ENCODE assay signal across 19 cellular contexts in genomic region chr6:166543603-166544293, GRCh38. TPM values are rescaled to one million over a fixed set of nuclear protein-coding genes. Genes with fewer than 3 reads are reported as not detected.
A peak's percentile ranks its signal among the peaks of the same experiment; 100 is the strongest.
DNase-seq lines count a peak whose midpoint lies in the region; ATAC-seq, FAIRE-seq and TF ChIP-seq lines count a peak whose summit lies in the region.
"Had no signal": no experiment of that assay in that cellular context is flagged by ENCODE, and none has a peak within 500 bp of the region (broad histone marks: within the 10 kb centered on the region; RNA-seq: fewer than 3 reads in every experiment).

No MANE protein-coding gene starts in this region.

- no peaks in the 10 kb centered on the region for H3K79me2 ChIP-seq in HepG2 (ENCODE audit: insufficient read depth, low read length)

- H3K27me3 Mint-ChIP-seq in effector memory CD8-positive, alpha-beta T cell = peaks cover 0 to 4% of the 10 kb centered on the region in 2 donors
- no peaks in the 10 kb centered on the region for H3K27me3 Mint-ChIP-seq in memory B cell
- H3K27me3 Mint-ChIP-seq in activated T-cell treated with anti-CD3 and anti-CD28 coated beads, Interleukin-2, amount 50 U/mL, for 4 hours (ENCODE audit: low read depth) = no peaks in the 10 kb centered on the region
- H3K27me3 Mint-ChIP-seq: CD8-positive, alpha-beta memory T cell had no signal

- H3K4me2 ChIP-seq in HepG2 (ENCODE audit: low read depth, low read length) = no peak overlapping the region

- WGBS in HepG2 (ENCODE audit: low lambda C conversion rate) = 17% methylated on average over 9 of the region's 9 CpGs
- WGBS in right lobe of liver (ENCODE audit: insufficient coverage, low coverage, low lambda C conversion rate, missing lambda C conversion rate) = 100% methylated on average over 5 of the region's 9 CpGs
- 90 to 94% (median 93%) methylated on average over 9 of the region's 9 CpGs for WGBS in spleen, 5 donors

- H3K4me3 ChIP-seq in HepG2 (replicated peaks in 1 of 3; ENCODE audit: insufficient read depth in 1 of 3, low read depth in 2 of 3, low read length in 3 of 3) (no peak overlapping the region), right lobe of liver (no peak overlapping the region), spleen (no peak overlapping the region)
- H3K4me3 ChIP-seq: GM23248 had no signal

- H3K4me3 Mint-ChIP-seq in effector memory CD8-positive, alpha-beta T cell = no peak overlapping the region
- H3K4me3 Mint-ChIP-seq in memory B cell = no peak overlapping the region
- no peak overlapping the region for H3K4me3 Mint-ChIP-seq in activated T-cell treated with anti-CD3 and anti-CD28 coated beads, Interleukin-2, amount 50 U/mL, for 4 hours

- FAIRE-seq in HepG2 (lab: Jason Lieb, UNC) = no peak
- FAIRE-seq: GM12891, GM18507 had no signal

- CTCF ChIA-PET in HepG2 (lab: Yijun Ruan, JAX; ENCODE audit: low intra/inter-chr PET ratio, low total read pairs) = no interaction called here

- intact Hi-C loops in HepG2 (cut with micrococcal nuclease; ENCODE audit: unreplicated experiment) = no loop called here
- intact Hi-C loops in right lobe of liver (cut with DNase I) = no loop called here
- intact Hi-C loops in spleen (cut with DNase I; ENCODE audit: low total_unique reads) = no loop called here

- ATAC-seq in HepG2 (no peak), right lobe of liver (no peak), memory B cell (ENCODE audit: low read depth) (no peak), HG02970 (IDR thresholded peaks at IDR 0.05; ENCODE audit: low FRiP score, unreplicated experiment) (no peak)
- no peak for ATAC-seq in effector memory CD8-positive, alpha-beta T cell (replicated peaks)
- ATAC-seq in activated T-cell treated with anti-CD3 and anti-CD28 coated beads, Interleukin-2, amount 50 U/mL, for 4 hours = no peak
- ATAC-seq: PC-3 had no signal

- H3K9ac ChIP-seq in HepG2 (ENCODE audit: insufficient read depth, low read depth, low read length) = no peak overlapping the region
- H3K9ac ChIP-seq: GM23248 had no signal

- H3K4me1 Mint-ChIP-seq in effector memory CD8-positive, alpha-beta T cell (ENCODE audit: low read depth in 2 of 2) = peaks cover 19 to 23% of the 10 kb centered on the region in 2 donors
- peaks cover 13% of the 10 kb centered on the region for H3K4me1 Mint-ChIP-seq in memory B cell
- peaks cover 24% of the 10 kb centered on the region for H3K4me1 Mint-ChIP-seq in activated T-cell treated with anti-CD3 and anti-CD28 coated beads, Interleukin-2, amount 50 U/mL, for 4 hours (ENCODE audit: low read depth)

- H3K36me3 ChIP-seq in HepG2 (replicated peaks in 1 of 2; ENCODE audit: control insufficient read depth in 1 of 2, insufficient read depth in 2 of 2, low read length in 2 of 2) (no peaks in the 10 kb centered on the region), right lobe of liver (no peaks in the 10 kb centered on the region), spleen (peaks cover 0 to 21% (median 0%) of the 10 kb centered on the region in 6 donors)

- peak overlapping the region; percentile 5 to 6 for H3K27ac Mint-ChIP-seq in effector memory CD8-positive, alpha-beta T cell
- H3K27ac Mint-ChIP-seq in memory B cell = peak overlapping the region; percentile 28

- H4K20me1 ChIP-seq in HepG2 (ENCODE audit: insufficient read depth, low read length) = no peaks in the 10 kb centered on the region

- H3K9me3 ChIP-seq in HepG2 (ENCODE audit: low read length) = no peaks in the 10 kb centered on the region
- no peaks in the 10 kb centered on the region for H3K9me3 ChIP-seq in right lobe of liver
- no peaks in the 10 kb centered on the region for H3K9me3 ChIP-seq in spleen

- TF ChIP-seq EP300 in HepG2 (IDR thresholded peaks at IDR 0.05; ENCODE audit: low read depth in 2 of 2, low read length in 2 of 2) (no peak), HepG2 (CRISPR knock-in tag; IDR thresholded peaks at IDR 0.05; ENCODE audit: borderline replicate concordance) (no peak)

- no peaks in the 10 kb centered on the region for H3K9me3 Mint-ChIP-seq in effector memory CD8-positive, alpha-beta T cell
- no peaks in the 10 kb centered on the region for H3K9me3 Mint-ChIP-seq in memory B cell
- no peaks in the 10 kb centered on the region for H3K9me3 Mint-ChIP-seq in activated T-cell treated with anti-CD3 and anti-CD28 coated beads, Interleukin-2, amount 50 U/mL, for 4 hours
- H3K9me3 Mint-ChIP-seq: CD8-positive, alpha-beta memory T cell had no signal

- no peak overlapping the region for H2AFZ ChIP-seq in HepG2 (ENCODE audit: low read length)
- H2AFZ ChIP-seq: GM23248 had no signal

- H3K27me3 ChIP-seq in HepG2 (ENCODE audit: control insufficient read depth in 1 of 2, insufficient read depth in 2 of 2, low read length in 2 of 2) (peaks cover 4 to 77% of the 10 kb centered on the region in 2 experiments; a peak in 4 of 5 replicates), right lobe of liver (no peaks in the 10 kb centered on the region), spleen (replicated peaks in 1 of 7) (no peaks in the 10 kb centered on the region)

- POLR2A ChIA-PET in HepG2 (lab: Yijun Ruan, JAX) = interaction anchor here (0.6 kb wide), 1 partner anchor 187 kb away, joined by 3 read pairs; no protein-coding TSS in a partner anchor

- no TSS peak for BruUV-seq in HepG2 (replicated peaks; lab: Mats Ljungman, UMichigan)

- TF ChIP-seq POLR2A in HepG2 (IDR thresholded peaks at IDR 0.05; ENCODE audit: insufficient read depth in 1 of 2, low read depth in 2 of 2, low read length in 2 of 2) (no peak), right lobe of liver (IDR thresholded peaks at IDR 0.05) (no peak), spleen (IDR thresholded peaks at IDR 0.05) (no peak)

- H3K27ac ChIP-seq in HepG2 (ENCODE audit: extremely low read length, insufficient read depth, low read length) (no peak overlapping the region), right lobe of liver (no peak overlapping the region), spleen (no peak overlapping the region)
- H3K27ac ChIP-seq: GM23248 had no signal

- no peak for DNase-seq in HepG2 (ENCODE audit: low spot score)
- DNase-seq in right lobe of liver = no peak
- DNase-seq in effector memory CD8-positive, alpha-beta T cell = no peak
- DNase-seq in memory B cell (ENCODE audit: low spot score in 2 of 2) = no peak
- peak; percentile 22 for DNase-seq in spleen
- DNase-seq in activated T-cell treated with anti-CD3 and anti-CD28 coated beads, Interleukin-2, amount 50 U/mL, for 4 hours = no peak
- no peak for DNase-seq in NCI-H146 treated with DMSO at 0.1 percent for 48 hours (lab: John Stamatoyannopoulos, UW; ENCODE audit: unreplicated experiment)
- DNase-seq: 8988T; CD8-positive, alpha-beta memory T cell; GF-D8; GM23248; KG1; NCI-H1436; NCI-H2029 treated with DMSO at 0.1 percent for 48 hours; NCI-H774; PC-3 had no signal

- peaks cover 12% of the 10 kb centered on the region for H3K36me3 Mint-ChIP-seq in effector memory CD8-positive, alpha-beta T cell (ENCODE audit: insufficient read depth)
- no peaks in the 10 kb centered on the region for H3K36me3 Mint-ChIP-seq in memory B cell
- H3K36me3 Mint-ChIP-seq in activated T-cell treated with anti-CD3 and anti-CD28 coated beads, Interleukin-2, amount 50 U/mL, for 4 hours (ENCODE audit: insufficient read depth) = peaks cover 5% of the 10 kb centered on the region
- H3K36me3 Mint-ChIP-seq: CD8-positive, alpha-beta memory T cell had no signal

- in situ Hi-C loops in HepG2 (cut with HindIII; ENCODE audit: extremely low pct_ligation_motif_present, low pct_unique_long_range_greater_than_20kb) = no loop called here

- H3K4me1 ChIP-seq in HepG2 (ENCODE audit: insufficient read depth, low read length) (no peaks in the 10 kb centered on the region), right lobe of liver (no peaks in the 10 kb centered on the region), spleen (peaks cover 4 to 30% (median 21%) of the 10 kb centered on the region in 6 donors)

- TF ChIP-seq RAD21 in HepG2 (CRISPR knock-in tag; IDR thresholded peaks at IDR 0.05) = no peak

- no peak for TF ChIP-seq CTCF in HepG2 (CRISPR knock-in tag; IDR thresholded peaks at IDR 0.05)
- no peak for TF ChIP-seq CTCF in right lobe of liver (IDR thresholded peaks at IDR 0.05)
- TF ChIP-seq CTCF in spleen (IDR thresholded peaks at IDR 0.05 in 8 of 11, conservative IDR thresholded peaks at IDR 0.05 in 3 of 11) = no peak

TF ChIP-seq in HepG2, 621 proteins besides CTCF, POLR2A, EP300 and RAD21 (continues in another document):
- TF ChIP-seq SCMH1 (CRISPR knock-in tag; IDR thresholded peaks at IDR 0.05; ENCODE audit: borderline replicate concordance) = no peak
- no peak for TF ChIP-seq ZNF576 (CRISPR knock-in tag; IDR thresholded peaks at IDR 0.05)

RNA-seq across cellular contexts. Expression of gene RAMACL, which starts 42.7 kb away (rescaled TPM):
- total RNA-seq in HepG2 (2016; rRNA removed; fragmentation: Illumina TruSeq; extraction: Trizol) (0.09 TPM in 1 of 2 replicates, not detected in the other), right lobe of liver (1 to 10 TPM in 2 of 6 experiments, under 1 TPM in 4; 0.19 to 1.4 (median 0.65) TPM), spleen (1 to 10 TPM; 2.2 to 6.9 (median 5.4) TPM)
- total RNA-seq in HepG2 (2016; cell fraction: cytosol; rRNA removed; fragmentation: Illumina TruSeq; extraction: Trizol; ENCODE audit: low read depth) = not detected in 2 replicates
- total RNA-seq in HepG2 (2016; cell fraction: insoluble cytoplasmic fraction; rRNA removed; fragmentation: Illumina TruSeq; extraction: Trizol) = 0.09 and 0.15 TPM in 2 replicates
- total RNA-seq in HepG2 (2016; cell fraction: membrane; rRNA removed; fragmentation: Illumina TruSeq; extraction: Trizol) = not detected in 2 replicates
- total RNA-seq in HepG2 (2016; cell fraction: nucleus; rRNA removed; fragmentation: Illumina TruSeq; extraction: Trizol) = not detected in 2 replicates
- polyA plus RNA-seq in HepG2 (2011; rRNA removed) (0.14 and 0.29 TPM in 2 replicates), spleen (under 1 TPM; 0.23 to 0.38 (median 0.26) TPM)
- 0.03 and 0.18 TPM in 2 replicates for polyA plus RNA-seq in HepG2 (2011; cell fraction: cytosol; rRNA removed)
- 0.09 TPM in 1 of 2 replicates, not detected in the other for polyA plus RNA-seq in HepG2 (2011; cell fraction: nucleus; rRNA removed)
- 0.19 and 0.84 TPM in 2 replicates for polyA plus RNA-seq in HepG2 (2012)
- polyA plus RNA-seq in HepG2 (2016; cell fraction: cytosol; fragmentation: Illumina TruSeq; extraction: Trizol; ENCODE audit: low read depth) = not detected in 2 replicates
- 0.15 and 0.32 TPM in 2 replicates for polyA plus RNA-seq in HepG2 (2016; cell fraction: insoluble cytoplasmic fraction; fragmentation: Illumina TruSeq; extraction: Trizol; ENCODE audit: low read depth)
- polyA plus RNA-seq in HepG2 (2016; cell fraction: membrane; fragmentation: Illumina TruSeq; extraction: Trizol; ENCODE audit: low read depth) = not detected in 2 replicates
- polyA plus RNA-seq in HepG2 (2016; cell fraction: nucleus; fragmentation: Illumina TruSeq; extraction: Trizol; ENCODE audit: insufficient read depth, low read depth) = not detected in 2 replicates
- polyA minus RNA-seq in HepG2 (2011; rRNA and poly(A)+ RNA removed; ENCODE audit: low replicate concordance) = 0.16 and 0.40 TPM in 2 replicates
- polyA minus RNA-seq in HepG2 (2011; cell fraction: cytosol; rRNA and poly(A)+ RNA removed) = 0.26 TPM in 1 of 2 replicates, not detected in the other
- polyA minus RNA-seq in HepG2 (2011; cell fraction: nucleus; rRNA and poly(A)+ RNA removed) = 1.0 and 1.2 TPM in 2 replicates
- total RNA-seq in activated T-cell treated with anti-CD3 and anti-CD28 coated beads, Interleukin-2, amount 50 U/mL, for 4 hours = 1 to 10 TPM in 1 of 3 donors, under 1 TPM in 1, not detected in 1; 0.15 to 4.6 TPM
